22 cellular contexts compared by ENCODE assay signal in genomic region chr11:68267881-68268240, GRCh38. TPM values are rescaled to one million over a fixed set of nuclear protein-coding genes. Genes with fewer than 3 reads are reported as not detected.
A peak's percentile ranks its signal among the peaks of the same experiment; 100 is the strongest.
DNase-seq lines count a peak whose midpoint lies in the region; ATAC-seq, FAIRE-seq and TF ChIP-seq lines count a peak whose summit lies in the region.
"Had no signal": no experiment of that assay in that cellular context is flagged by ENCODE, and none has a peak within 500 bp of the region (broad histone marks: within the 10 kb centered on the region; RNA-seq: fewer than 3 reads in every experiment).

No MANE protein-coding gene starts in this region.

- POLR2A ChIA-PET in K562 (lab: Yijun Ruan, JAX): interaction anchor here (0.9 to 3.2 kb wide), 3 partner anchors 11 to 28 kb away, joined by 3 to 10 read pairs (median 4); no protein-coding TSS in a partner anchor

- BruUV-seq in K562 (replicated peaks; lab: Mats Ljungman, UMichigan): no TSS peak

- no peaks in the 10 kb centered on the region for H4K20me1 ChIP-seq in BLaER1
- H4K20me1 ChIP-seq in KMS-11 (ENCODE audit: insufficient read depth): no peaks in the 10 kb centered on the region
- H4K20me1 ChIP-seq in K562 (replicated peaks; ENCODE audit: control insufficient read depth, insufficient read depth, low read length): no peaks in the 10 kb centered on the region
- peaks cover 68% of the 10 kb centered on the region for H4K20me1 ChIP-seq in osteoblast (ENCODE audit: insufficient read depth, low read length)

- no peak overlapping the region for H3K4me3 ChIP-seq in BLaER1
- H3K4me3 ChIP-seq in KMS-11 (IDR thresholded peaks at IDR 0.05; ENCODE audit: insufficient read depth, low read depth, low read length): no peak overlapping the region
- no peak overlapping the region for H3K4me3 ChIP-seq in K562
- no peak overlapping the region for H3K4me3 ChIP-seq in osteoblast (ENCODE audit: insufficient read depth, low read length)
- no peak overlapping the region for H3K4me3 ChIP-seq in body of pancreas
- no peak overlapping the region for H3K4me3 ChIP-seq in thyroid gland (replicated peaks in 1 of 3)
- H3K4me3 ChIP-seq: SK-N-MC had no signal

- peaks cover 70% of the 10 kb centered on the region for H3K4me1 ChIP-seq in BLaER1
- peaks cover 65% of the 10 kb centered on the region for H3K4me1 ChIP-seq in KMS-11 (ENCODE audit: low read depth, poor library complexity, severe bottlenecking)
- peaks cover 22 to 34% of the 10 kb centered on the region in 2 experiments for H3K4me1 ChIP-seq in K562 (replicated peaks in 1 of 2; ENCODE audit: control insufficient read depth in 2 of 2, insufficient read depth in 2 of 2, low read length in 2 of 2)
- H3K4me1 ChIP-seq in osteoblast (ENCODE audit: insufficient read depth, low read length): peaks cover 21% of the 10 kb centered on the region
- peaks cover 28% of the 10 kb centered on the region for H3K4me1 ChIP-seq in body of pancreas
- H3K4me1 ChIP-seq in thyroid gland: peaks cover 5 to 22% of the 10 kb centered on the region in 2 donors

- TF ChIP-seq POLR2A in K562 (conservative IDR thresholded peaks at IDR 0.05) (no peak), body of pancreas (IDR thresholded peaks at IDR 0.05) (no peak), thyroid gland (IDR thresholded peaks at IDR 0.05) (no peak)

- WGBS in K562 (ENCODE audit: insufficient coverage, low coverage, missing lambda C conversion rate): 97% methylated on average over 6 of the region's 6 CpGs
- 87 to 90% methylated on average over 5 to 6 of the region's 6 CpGs for WGBS in body of pancreas, 2 donors
- 94 to 100% methylated on average over 4 to 6 of the region's 6 CpGs for WGBS in thyroid gland, 2 donors

- no peaks in the 10 kb centered on the region for H3K27me3 ChIP-seq in BLaER1
- H3K27me3 ChIP-seq in KMS-11 (ENCODE audit: insufficient read depth, low read depth): no peaks in the 10 kb centered on the region
- no peaks in the 10 kb centered on the region for H3K27me3 ChIP-seq in K562 (ENCODE audit: control insufficient read depth in 2 of 2, insufficient read depth in 2 of 2, low read length in 2 of 2)
- no peaks in the 10 kb centered on the region for H3K27me3 ChIP-seq in osteoblast (ENCODE audit: insufficient read depth, low read length)
- H3K27me3 ChIP-seq in body of pancreas: no peaks in the 10 kb centered on the region
- no peaks in the 10 kb centered on the region for H3K27me3 ChIP-seq in thyroid gland

- H2AFZ ChIP-seq in KMS-11 (ENCODE audit: low read depth) (no peak overlapping the region), K562 (ENCODE audit: low read depth, low read length) (no peak overlapping the region), osteoblast (ENCODE audit: low read length) (no peak overlapping the region)

- peaks cover 6% of the 10 kb centered on the region for H3K9me1 ChIP-seq in K562 (ENCODE audit: control insufficient read depth, insufficient read depth, low read length)

- no peak for TF ChIP-seq RAD21 in K562 (CRISPR knock-in tag; conservative IDR thresholded peaks at IDR 0.05 in 1 of 2, IDR thresholded peaks at IDR 0.05 in 1 of 2)

- intact Hi-C loops in K562 (cut with micrococcal nuclease): no loop called here
- intact Hi-C loops in body of pancreas (cut with DNase I): no loop called here
- intact Hi-C loops in thyroid gland (cut with DNase I): no loop called here

- peak overlapping the region; percentile 89 for H3K27ac ChIP-seq in BLaER1
- H3K27ac ChIP-seq in KMS-11: peak overlapping the region; percentile 100
- H3K27ac ChIP-seq in K562 (ENCODE audit: extremely low read depth, low read depth, low read length): peak overlapping the region; percentile 44; the same call in 1 of the 3 replicates
- no peak overlapping the region for H3K27ac ChIP-seq in osteoblast (ENCODE audit: low read depth, low read length)
- H3K27ac ChIP-seq in body of pancreas: no peak overlapping the region
- no peak overlapping the region for H3K27ac ChIP-seq in thyroid gland
- H3K27ac ChIP-seq: C4-2B, HL-60, SK-N-MC had no signal

- DNase-seq in K562 (ENCODE audit: extremely low read depth in 1 of 4, low spot score in 3 of 4) (no peak), osteoblast (ENCODE audit: insufficient read length, low spot score, missing footprints) (peak; percentile 43), body of pancreas (no peak), HPDE6-E6E7 (ENCODE audit: extremely low spot score) (no peak), thyroid gland (no peak)
- DNase-seq: COR-L47, DMS153, EL, NCI-H1105, NCI-H1694, NCI-H2227 treated with DMSO at 0.1 percent for 48 hours, NCI-H524, Right ventricle myocardium superior had no signal

- peaks cover 43% of the 10 kb centered on the region for H3K36me3 ChIP-seq in BLaER1
- peaks cover 2% of the 10 kb centered on the region; the same call in 1 of the 2 replicates for H3K36me3 ChIP-seq in KMS-11 (ENCODE audit: insufficient read depth)
- peaks cover 68% of the 10 kb centered on the region; the same call in 2 of the 3 replicates for H3K36me3 ChIP-seq in K562 (ENCODE audit: control insufficient read depth, insufficient read depth, low read length)
- peaks cover 53% of the 10 kb centered on the region for H3K36me3 ChIP-seq in osteoblast (ENCODE audit: insufficient read depth, low read length)
- H3K36me3 ChIP-seq in body of pancreas (replicated peaks in 1 of 2; ENCODE audit: insufficient read depth in 1 of 2, low read depth in 2 of 2): peaks cover 3 to 20% of the 10 kb centered on the region in 2 donors
- H3K36me3 ChIP-seq in thyroid gland: peaks cover 19 to 29% of the 10 kb centered on the region in 2 donors

- TF ChIP-seq EP300 in K562 (IDR thresholded peaks at IDR 0.05; ENCODE audit: low read length): no peak

- H3K9ac ChIP-seq in BLaER1: no peak overlapping the region
- H3K9ac ChIP-seq in KMS-11: no peak overlapping the region
- H3K9ac ChIP-seq in K562 (ENCODE audit: insufficient read depth in 1 of 2, low read depth in 2 of 2, low read length in 2 of 2): peak overlapping the region; percentile 2 to 70; a peak in 3 of 4 replicates

- H3K79me2 ChIP-seq in KMS-11 (ENCODE audit: insufficient read depth, low read depth) (peaks cover 52% of the 10 kb centered on the region), K562 (ENCODE audit: control insufficient read depth, insufficient read depth, low read length) (peaks cover 44% of the 10 kb centered on the region), osteoblast (ENCODE audit: insufficient read depth, low read length) (peaks cover 69% of the 10 kb centered on the region)

- H3K9me3 ChIP-seq in BLaER1 (no peaks in the 10 kb centered on the region), K562 (replicated peaks; ENCODE audit: control insufficient read depth, insufficient read depth, low read depth, low read length) (no peaks in the 10 kb centered on the region), osteoblast (ENCODE audit: low read depth, low read length) (no peaks in the 10 kb centered on the region), body of pancreas (no peaks in the 10 kb centered on the region), thyroid gland (no peaks in the 10 kb centered on the region)

- H3K4me2 ChIP-seq in BLaER1: peak overlapping the region; percentile 79
- H3K4me2 ChIP-seq in KMS-11: peak overlapping the region; percentile 100; the same call in 1 of the 2 replicates
- H3K4me2 ChIP-seq in K562 (ENCODE audit: insufficient read depth, low read length): peak overlapping the region; percentile 35; the same call in 1 of the 2 replicates
- no peak overlapping the region for H3K4me2 ChIP-seq in osteoblast (ENCODE audit: insufficient read depth, low read length)

- TF ChIP-seq CTCF in KMS-11 (conservative IDR thresholded peaks at IDR 0.05; ENCODE audit: low read depth, low read length): no peak
- no peak for TF ChIP-seq CTCF in K562 (IDR thresholded peaks at IDR 0.05 in 2 of 3, conservative IDR thresholded peaks at IDR 0.05 in 1 of 3; ENCODE audit: insufficient read depth in 2 of 3, low read depth in 1 of 3, low read length in 3 of 3)
- no peak for TF ChIP-seq CTCF in osteoblast (IDR thresholded peaks at IDR 0.05; ENCODE audit: extremely low read depth, low read depth, low read length)
- no peak for TF ChIP-seq CTCF in body of pancreas (IDR thresholded peaks at IDR 0.05)
- TF ChIP-seq CTCF in thyroid gland (IDR thresholded peaks at IDR 0.05): no peak

- ATAC-seq in K562: no peak
- ATAC-seq in HG02981 (IDR thresholded peaks at IDR 0.05; ENCODE audit: unreplicated experiment): no peak
- no peak for ATAC-seq in body of pancreas

- CTCF ChIA-PET in K562 (lab: Yijun Ruan, JAX; ENCODE audit: low intra/inter-chr PET ratio): no interaction called here

- no peak for FAIRE-seq in K562 (lab: Jason Lieb, UNC)
- FAIRE-seq: A204.1, H54, RCC 7860 had no signal

- in situ Hi-C loops in K562 (cut with MboI): no loop called here

RNA-seq across cellular contexts. Expression of gene C11orf24, which starts 3.9 kb away (rescaled TPM):
- total RNA-seq in K562 (2011; cell fraction: chromatin; rRNA removed; ENCODE audit: low replicate concordance): 53.7 and 91.3 TPM in 2 replicates
- 78.4 and 79.7 TPM in 2 replicates for total RNA-seq in K562 (2011; cell fraction: nucleolus; rRNA removed)
- 73.5 and 93.0 TPM in 2 replicates for total RNA-seq in K562 (2011; cell fraction: nucleoplasm; rRNA removed)
- total RNA-seq in K562 (2014; rRNA removed) (50.5 and 57.6 TPM in 2 replicates), K562 (2014; rRNA removed; fragmentation: Illumina TruSeq; extraction: Trizol) (30.2 and 30.8 TPM in 2 replicates), K562 (2015; rRNA removed; fragmentation: Illumina TruSeq; extraction: Trizol) (31.7 and 32.5 TPM in 2 replicates), K562 (2021) (64.9 and 66.0 TPM in 2 replicates), osteoblast (37.7 and 40.5 TPM in 2 replicates), body of pancreas (10 to 100 TPM in 1 of 2 donors, 1 to 10 TPM in 1; 8.2 to 14.3 TPM), thyroid gland (10 to 100 TPM; 12.4 to 28.3 (median 24.4) TPM)
- polyA plus RNA-seq in K562 (2011; rRNA removed) (23.6 and 34.9 TPM in 2 replicates), K562 (2014; fragmentation: Illumina TruSeq; extraction: Trizol) (47.0 and 49.5 TPM in 2 replicates), K562 (2014; fragmentation: Nextera tagmentation; extraction: Ambion mirVana) (1 to 10 TPM; 2.0 to 4.4 TPM), K562 (2014; rRNA removed) (52.5 and 65.2 TPM in 2 replicates)
- polyA plus RNA-seq in K562 (2011; cell fraction: cytosol; rRNA removed): 42.1 and 76.0 TPM in 2 replicates
- 53.0 and 81.1 TPM in 2 replicates for polyA plus RNA-seq in K562 (2011; cell fraction: nucleus; rRNA removed)
- 38.0 and 127 TPM in 2 replicates for polyA plus RNA-seq in K562 (2012)
- 22.4 and 23.0 TPM in 2 replicates for polyA minus RNA-seq in K562 (2011; rRNA and poly(A)+ RNA removed)
- 27.9 and 31.7 TPM in 2 replicates for polyA minus RNA-seq in K562 (2011; cell fraction: cytosol; rRNA and poly(A)+ RNA removed)
- 25.2 and 34.9 TPM in 2 replicates for polyA minus RNA-seq in K562 (2011; cell fraction: nucleus; rRNA and poly(A)+ RNA removed)

RNA-seq across cellular contexts. Expression of gene LRP5, which starts 44.5 kb away (rescaled TPM):
- total RNA-seq in K562 (2011; cell fraction: chromatin; rRNA removed; ENCODE audit: low replicate concordance): 28.3 and 69.8 TPM in 2 replicates
- total RNA-seq in K562 (2011; cell fraction: nucleolus; rRNA removed): 63.7 and 66.6 TPM in 2 replicates
- 37.9 and 42.2 TPM in 2 replicates for total RNA-seq in K562 (2011; cell fraction: nucleoplasm; rRNA removed)
- total RNA-seq in K562 (2014; rRNA removed) (14.9 and 23.8 TPM in 2 replicates), K562 (2014; rRNA removed; fragmentation: Illumina TruSeq; extraction: Trizol) (2.1 and 3.1 TPM in 2 replicates), K562 (2015; rRNA removed; fragmentation: Illumina TruSeq; extraction: Trizol) (13.6 and 15.3 TPM in 2 replicates), K562 (2021) (43.1 and 44.2 TPM in 2 replicates), osteoblast (16.3 and 18.6 TPM in 2 replicates), body of pancreas (10 to 100 TPM; 43.3 to 63.6 TPM), thyroid gland (10 to 100 TPM; 45.8 to 75.5 (median 54.3) TPM)
- polyA plus RNA-seq in K562 (2011; rRNA removed) (5.1 and 11.0 TPM in 2 replicates), K562 (2014; fragmentation: Illumina TruSeq; extraction: Trizol) (13.5 and 28.2 TPM in 2 replicates), K562 (2014; fragmentation: Nextera tagmentation; extraction: Ambion mirVana) (under 1 TPM; 0.48 to 0.63 TPM), K562 (2014; rRNA removed) (16.1 and 17.6 TPM in 2 replicates)
- 9.1 and 15.7 TPM in 2 replicates for polyA plus RNA-seq in K562 (2011; cell fraction: cytosol; rRNA removed)
- 16.9 and 36.4 TPM in 2 replicates for polyA plus RNA-seq in K562 (2011; cell fraction: nucleus; rRNA removed)
- polyA plus RNA-seq in K562 (2012): 24.9 and 36.3 TPM in 2 replicates
- polyA minus RNA-seq in K562 (2011; rRNA and poly(A)+ RNA removed): 7.7 and 11.3 TPM in 2 replicates
- 21.3 and 34.5 TPM in 2 replicates for polyA minus RNA-seq in K562 (2011; cell fraction: cytosol; rRNA and poly(A)+ RNA removed)
- 24.4 and 27.9 TPM in 2 replicates for polyA minus RNA-seq in K562 (2011; cell fraction: nucleus; rRNA and poly(A)+ RNA removed)

RNA-seq across cellular contexts. Expression of gene KMT5B, which starts 54.8 kb away (rescaled TPM):
- 25.4 and 66.1 TPM in 2 replicates for total RNA-seq in K562 (2011; cell fraction: chromatin; rRNA removed; ENCODE audit: low replicate concordance)
- total RNA-seq in K562 (2011; cell fraction: nucleolus; rRNA removed): 10.5 and 14.7 TPM in 2 replicates
- total RNA-seq in K562 (2011; cell fraction: nucleoplasm; rRNA removed): 19.0 and 28.4 TPM in 2 replicates
- total RNA-seq in K562 (2014; rRNA removed): 15.5 and 20.8 TPM in 2 replicates
- total RNA-seq in K562 (2014; rRNA removed; fragmentation: Illumina TruSeq; extraction: Trizol): 24.6 and 29.4 TPM in 2 replicates
- total RNA-seq in K562 (2015; rRNA removed; fragmentation: Illumina TruSeq; extraction: Trizol): 21.3 and 22.0 TPM in 2 replicates
- 22.7 and 24.7 TPM in 2 replicates for total RNA-seq in K562 (2021)
- 18.9 and 20.9 TPM in 2 replicates for polyA plus RNA-seq in K562 (2011; rRNA removed)
- 4.5 and 9.3 TPM in 2 replicates for polyA plus RNA-seq in K562 (2011; cell fraction: cytosol; rRNA removed)
- polyA plus RNA-seq in K562 (2011; cell fraction: nucleus; rRNA removed): 13.0 and 16.5 TPM in 2 replicates
- polyA plus RNA-seq in K562 (2012): 18.2 and 21.9 TPM in 2 replicates
- polyA plus RNA-seq in K562 (2014; fragmentation: Illumina TruSeq; extraction: Trizol): 27.3 and 29.2 TPM in 2 replicates
- 1 to 10 TPM; 7.3 to 7.4 TPM for polyA plus RNA-seq in K562 (2014; fragmentation: Nextera tagmentation; extraction: Ambion mirVana)
- 16.3 and 20.4 TPM in 2 replicates for polyA plus RNA-seq in K562 (2014; rRNA removed)
- polyA minus RNA-seq in K562 (2011; rRNA and poly(A)+ RNA removed): 31.7 and 36.9 TPM in 2 replicates
- 9.8 and 10.7 TPM in 2 replicates for polyA minus RNA-seq in K562 (2011; cell fraction: cytosol; rRNA and poly(A)+ RNA removed)
- 10.1 and 14.9 TPM in 2 replicates for polyA minus RNA-seq in K562 (2011; cell fraction: nucleus; rRNA and poly(A)+ RNA removed)
- total RNA-seq in osteoblast: 27.1 and 29.8 TPM in 2 replicates
- total RNA-seq in body of pancreas: 10 to 100 TPM; 30.0 to 32.2 TPM
- total RNA-seq in thyroid gland: 10 to 100 TPM; 57.4 to 84.2 (median 67.4) TPM

Comparison
In these comparisons a context has a peak if more than half of its experiments do, and no peak if none do; other contexts are left out.
1. H3K27ac ChIP-seq: peak in BLaER1 (single experiment), KMS-11 (single experiment) and K562 (single experiment); none in osteoblast (single experiment), body of pancreas (0 of 4) and thyroid gland (0 of 3).
2. H3K9ac ChIP-seq: peak in K562 (2 of 2); none in BLaER1 (single experiment) and KMS-11 (single experiment).